12 cellular contexts compared by ENCODE assay signal in genomic region chr4:9243579-9243978, GRCh38. TPM values are rescaled to one million over a fixed set of nuclear protein-coding genes. Genes with fewer than 3 reads are reported as not detected.
DNase-seq lines count a peak whose midpoint lies in the region.
"Not testable (repeated sequence)": the region's sequence is repeated elsewhere in the genome, so short reads cannot be mapped to it uniquely, and the experiment has no call there.
"Had no signal": no experiment of that assay in that cellular context is flagged by ENCODE, and none has a peak within 500 bp of the region (broad histone marks: within the 10 kb centered on the region; RNA-seq: fewer than 3 reads in every experiment).

Gene USP17L17 (plus strand): TSS chr4:9243879. CDS start chr4:9243879, 0 bp downstream.

- H3K4me3 Mint-ChIP-seq in activated CD4-positive, alpha-beta T cell treated with anti-CD3 and anti-CD28 coated beads, Interleukin-2, amount 10 ng/mL, durations not matched to agents 24 days and 14 days, result not testable (repeated sequence)

- H3K4me1 Mint-ChIP-seq in activated CD4-positive, alpha-beta T cell treated with anti-CD3 and anti-CD28 coated beads, Interleukin-2, amount 10 ng/mL, durations not matched to agents 24 days and 14 days, result not testable (repeated sequence)

- H3K9me3 Mint-ChIP-seq in activated CD4-positive, alpha-beta T cell treated with anti-CD3 and anti-CD28 coated beads, Interleukin-2, amount 10 ng/mL, durations not matched to agents 24 days and 14 days, result not testable (repeated sequence)

- H3K27ac Mint-ChIP-seq in activated CD4-positive, alpha-beta T cell treated with anti-CD3 and anti-CD28 coated beads, Interleukin-2, amount 10 ng/mL, durations not matched to agents 24 days and 14 days, result not testable (repeated sequence)

- peak; percentile 14 for DNase-seq in activated CD4-positive, alpha-beta T cell treated with anti-CD3 and anti-CD28 coated beads, Interleukin-2, amount 10 ng/mL, durations not matched to agents 24 days and 14 days

- not testable (repeated sequence) for H3K27me3 Mint-ChIP-seq in activated CD4-positive, alpha-beta T cell treated with anti-CD3 and anti-CD28 coated beads, Interleukin-2, amount 10 ng/mL, durations not matched to agents 24 days and 14 days

- not testable (repeated sequence) for H3K36me3 Mint-ChIP-seq in activated CD4-positive, alpha-beta T cell treated with anti-CD3 and anti-CD28 coated beads, Interleukin-2, amount 10 ng/mL, durations not matched to agents 24 days and 14 days (ENCODE audit: low read depth)

- intact Hi-C loops in activated CD4-positive, alpha-beta T cell treated with anti-CD3 and anti-CD28 coated beads, Interleukin-2, amount 10 ng/mL, durations not matched to agents 24 days and 14 days (cut with micrococcal nuclease), result not testable (repeated sequence)

RNA-seq across cellular contexts. Expression of gene USP17L17, which starts in this region (rescaled TPM):
- not detected in 2 replicates for total RNA-seq in activated CD4-positive, alpha-beta T cell treated with anti-CD3 and anti-CD28 coated beads, Interleukin-2, amount 10 ng/mL, durations not matched to agents 24 days and 14 days
- total RNA-seq: A172; A673; B cell; Caco-2; Calu3; CD4-positive, alpha-beta memory T cell; CD4-positive, alpha-beta T cell; CD4-positive, CD25-positive, alpha-beta regulatory T cell; CD8-positive, alpha-beta memory T cell; CD8-positive, alpha-beta T cell; Daoy had no signal

Comparison
In these comparisons a context has a peak if more than half of its experiments do, and no peak if none do; other contexts are left out.
1. Peak in DNase-seq in activated CD4-positive, alpha-beta T cell treated with anti-CD3 and anti-CD28 coated beads, Interleukin-2, amount 10 ng/mL, durations not matched to agents 24 days and 14 days; RNA of the gene not detected or under 1 TPM.